26 cellular contexts compared by ENCODE assay signal in the genomic region with DNA sequence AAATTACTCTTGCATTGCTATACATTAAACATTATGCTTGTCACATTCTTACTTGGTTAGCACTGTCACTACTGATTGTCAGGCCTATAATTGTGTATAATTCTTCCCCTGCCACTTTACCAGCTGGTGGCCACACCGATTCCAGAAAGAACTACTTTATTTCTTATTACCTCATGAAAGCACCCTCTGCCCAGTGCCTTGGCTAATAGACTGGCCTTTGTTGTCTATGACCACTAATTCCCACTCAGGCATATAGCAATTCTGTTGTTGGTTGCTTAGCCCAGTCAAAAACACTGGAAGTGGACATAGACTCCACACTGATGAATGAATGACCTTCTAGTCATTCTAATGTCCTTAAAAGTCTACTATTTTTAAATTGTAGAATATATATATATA. TPM values are rescaled to one million over a fixed set of nuclear protein-coding genes. Genes with fewer than 3 reads are reported as not detected.
A peak's percentile ranks its signal among the peaks of the same experiment; 100 is the strongest.
DNase-seq lines count a peak whose midpoint lies in the region; ATAC-seq, FAIRE-seq and TF ChIP-seq lines count a peak whose summit lies in the region.
"Had no signal": no experiment of that assay in that cellular context is flagged by ENCODE, and none has a peak within 500 bp of the region (broad histone marks: within the 10 kb centered on the region; RNA-seq: fewer than 3 reads in every experiment).

No MANE protein-coding gene starts in this region.

- no peak for DNase-seq in T-helper 1 cell
- no peak for DNase-seq in CD4-positive, alpha-beta memory T cell
- peak; percentile 48 for DNase-seq in RCC 7860 (ENCODE audit: low spot score)
- DNase-seq in central memory CD8-positive, alpha-beta T cell (ENCODE audit: low spot score in 2 of 2), result no peak
- no peak for DNase-seq in NCI-H1417 treated with DMSO at 0.1 percent for 48 hours (lab: John Stamatoyannopoulos, UW)
- DNase-seq in stomach, result no peak
- no peak for DNase-seq in HUDEP-2 (lab: John Stamatoyannopoulos, UW; ENCODE audit: unreplicated experiment in 76 of 76)
- DNase-seq: 8988T; anterior cingulate cortex; BE2C; central memory CD4-positive, alpha-beta T cell; GDM1; HFFc6; kidney glomerular epithelial cell; mesendoderm; naive thymus-derived CD8-positive, alpha-beta T cell; NCI-H187; NCI-H446 treated with DMSO at 0.1 percent for 48 hours; NK-92 treated with Interleukin-12 subunit alpha and Interleukin-12 subunit beta, amount 100 ng/mL, for 24 hours; pancreas; sigmoid colon; SK-N-SH had no signal

- no peak for TF ChIP-seq EP300 in stomach (IDR thresholded peaks at IDR 0.05)

- no peaks in the 10 kb centered on the region for H3K36me3 ChIP-seq in CD4-positive, alpha-beta memory T cell (ENCODE audit: insufficient read depth, low read length)
- peaks cover 0 to 10% (median 3%) of the 10 kb centered on the region in 4 donors for H3K36me3 ChIP-seq in stomach
- H3K36me3 ChIP-seq: BE2C, pancreas had no signal

- no peaks in the 10 kb centered on the region for H3K9me3 ChIP-seq in CD4-positive, alpha-beta memory T cell (ENCODE audit: control insufficient read depth in 1 of 2, low read length in 2 of 2)
- no peaks in the 10 kb centered on the region for H3K9me3 ChIP-seq in stomach
- H3K9me3 ChIP-seq: BE2C, gastroesophageal sphincter, pancreas, sigmoid colon, SK-N-SH had no signal

- no peak for TF ChIP-seq CTCF in stomach (IDR thresholded peaks at IDR 0.05)

- POLR2A ChIA-PET in CD4-positive, alpha-beta memory T cell (lab: Charles Lee; ENCODE audit: partially characterized antibody), result interaction anchor here (2.3 to 3.6 kb wide), 2 partner anchors 8 to 36 kb away, joined by 21 to 38 read pairs; a partner anchor contains a TSS

- peak overlapping the region; percentile 29 for H3K27ac Mint-ChIP-seq in T-helper 1 cell treated with Interleukin-12 subunit alpha and Interleukin-12 subunit beta and Interleukin-4 antibody, amounts not matched to agents 30 μg/mL and 1 μg/mL, for 36 hours
- H3K27ac Mint-ChIP-seq in CD4-positive, alpha-beta memory T cell, result peak overlapping the region; percentile 25 to 92 (median 68)
- H3K27ac Mint-ChIP-seq in central memory CD8-positive, alpha-beta T cell (ENCODE audit: low read depth), result peak overlapping the region; percentile 64

- no peak for TF ChIP-seq POLR2A in stomach (IDR thresholded peaks at IDR 0.05)

- H3K4me1 ChIP-seq in CD4-positive, alpha-beta memory T cell (ENCODE audit: insufficient read depth, low read length), result peaks cover 81% of the 10 kb centered on the region
- peaks cover 0 to 14% (median 0%) of the 10 kb centered on the region in 4 donors for H3K4me1 ChIP-seq in stomach
- H3K4me1 ChIP-seq: BE2C had no signal

- peaks cover 43% of the 10 kb centered on the region for H3K36me3 Mint-ChIP-seq in T-helper 1 cell treated with Interleukin-12 subunit alpha and Interleukin-12 subunit beta and Interleukin-4 antibody, amounts not matched to agents 30 μg/mL and 1 μg/mL, for 36 hours (ENCODE audit: low read depth)
- peaks cover 5 to 8% of the 10 kb centered on the region in 2 donors for H3K36me3 Mint-ChIP-seq in CD4-positive, alpha-beta memory T cell
- H3K36me3 Mint-ChIP-seq in central memory CD8-positive, alpha-beta T cell (ENCODE audit: insufficient read depth), result peaks cover 11% of the 10 kb centered on the region

- CTCF ChIA-PET in CD4-positive, alpha-beta memory T cell (lab: Charles Lee; ENCODE audit: partially characterized antibody), result interaction anchor here (1.6 kb wide), 1 partner anchor 36 kb away, joined by 6 read pairs; a partner anchor contains a TSS

- no peak overlapping the region for H3K4me3 Mint-ChIP-seq in T-helper 1 cell treated with Interleukin-12 subunit alpha and Interleukin-12 subunit beta and Interleukin-4 antibody, amounts not matched to agents 30 μg/mL and 1 μg/mL, for 36 hours
- H3K4me3 Mint-ChIP-seq in CD4-positive, alpha-beta memory T cell, result peak overlapping the region in 1 of 8 donors; percentile 22
- no peak overlapping the region for H3K4me3 Mint-ChIP-seq in central memory CD8-positive, alpha-beta T cell
- H3K4me3 Mint-ChIP-seq: HFFc6; naive thymus-derived CD8-positive, alpha-beta T cell had no signal

- H3K9me3 Mint-ChIP-seq in T-helper 1 cell treated with Interleukin-12 subunit alpha and Interleukin-12 subunit beta and Interleukin-4 antibody, amounts not matched to agents 30 μg/mL and 1 μg/mL, for 36 hours, result no peaks in the 10 kb centered on the region
- no peaks in the 10 kb centered on the region for H3K9me3 Mint-ChIP-seq in CD4-positive, alpha-beta memory T cell
- no peaks in the 10 kb centered on the region for H3K9me3 Mint-ChIP-seq in central memory CD8-positive, alpha-beta T cell
- H3K9me3 Mint-ChIP-seq: HFFc6; naive thymus-derived CD8-positive, alpha-beta T cell had no signal

- H3K4me3 ChIP-seq in CD4-positive, alpha-beta memory T cell (ENCODE audit: low read length in 2 of 2), result no peak overlapping the region
- no peak overlapping the region for H3K4me3 ChIP-seq in stomach
- H3K4me3 ChIP-seq: gastroesophageal sphincter, pancreas, sigmoid colon had no signal

- H3K27me3 ChIP-seq in CD4-positive, alpha-beta memory T cell (ENCODE audit: insufficient read depth, low read length), result no peaks in the 10 kb centered on the region
- H3K27me3 ChIP-seq in stomach, result no peaks in the 10 kb centered on the region
- H3K27me3 ChIP-seq: BE2C, gastroesophageal sphincter, pancreas, sigmoid colon had no signal

- FAIRE-seq in RCC 7860 (lab: Jason Lieb, UNC), result peak; percentile 69
- FAIRE-seq: urothelium cell line had no signal

- WGBS in stomach, 5 donors, result 71 to 95% (median 87%) methylated on average over 1 of the region's 1 CpG

- peak overlapping the region; percentile 3 for H3K27ac ChIP-seq in CD4-positive, alpha-beta memory T cell (ENCODE audit: low read depth, low read length)
- no peak overlapping the region for H3K27ac ChIP-seq in stomach
- H3K27ac ChIP-seq: gastroesophageal sphincter, HL-60, pancreas, sigmoid colon had no signal

- ATAC-seq in central memory CD8-positive, alpha-beta T cell (replicated peaks; ENCODE audit: extremely low read depth, poor library complexity, severe bottlenecking), result no peak
- ATAC-seq: gastroesophageal sphincter; naive thymus-derived CD8-positive, alpha-beta T cell; pancreas had no signal

- no peaks in the 10 kb centered on the region for H3K27me3 Mint-ChIP-seq in T-helper 1 cell treated with Interleukin-12 subunit alpha and Interleukin-12 subunit beta and Interleukin-4 antibody, amounts not matched to agents 30 μg/mL and 1 μg/mL, for 36 hours (ENCODE audit: low read depth)
- H3K27me3 Mint-ChIP-seq in CD4-positive, alpha-beta memory T cell, result no peaks in the 10 kb centered on the region
- H3K27me3 Mint-ChIP-seq in central memory CD8-positive, alpha-beta T cell, result no peaks in the 10 kb centered on the region
- H3K27me3 Mint-ChIP-seq: naive thymus-derived CD8-positive, alpha-beta T cell had no signal

- intact Hi-C loops in CD4-positive, alpha-beta memory T cell (cut with micrococcal nuclease), result loop anchor here (2.0 kb wide), 1 partner anchor 15 kb away; no protein-coding TSS in a partner anchor
- intact Hi-C loops in stomach (cut with DNase I; ENCODE audit: low total_unique reads), result no loop called here

- H3K4me1 Mint-ChIP-seq in T-helper 1 cell treated with Interleukin-12 subunit alpha and Interleukin-12 subunit beta and Interleukin-4 antibody, amounts not matched to agents 30 μg/mL and 1 μg/mL, for 36 hours (ENCODE audit: low read depth), result peaks cover 53% of the 10 kb centered on the region
- peaks cover 54 to 80% (median 68%) of the 10 kb centered on the region in 4 donors for H3K4me1 Mint-ChIP-seq in CD4-positive, alpha-beta memory T cell
- H3K4me1 Mint-ChIP-seq in central memory CD8-positive, alpha-beta T cell, result peaks cover 56% of the 10 kb centered on the region

RNA-seq across cellular contexts. Expression of a gene that starts 35.6 kb away (rescaled TPM):
- total RNA-seq in CD4-positive, alpha-beta memory T cell, result 10 to 100 TPM; 19.1 to 21.2 TPM
- 10 to 100 TPM; 38.5 to 53.0 TPM for polyA plus RNA-seq in CD4-positive, alpha-beta memory T cell
- 10 to 100 TPM in 2 of 5 donors, 1 to 10 TPM in 2, not detected in 1; 2.9 to 65.6 (median 20.2) TPM for total RNA-seq in stomach
- polyA plus RNA-seq in stomach, result 10 to 100 TPM; 30.9 to 33.7 (median 31.5) TPM
